Comparison of ENCODE assay signal across 22 cellular contexts in genomic region chr22:23202812-23203451, GRCh38. TPM values are rescaled to one million over a fixed set of nuclear protein-coding genes. Genes with fewer than 3 reads are reported as not detected.
DNase-seq lines count a peak whose midpoint lies in the region; ATAC-seq and TF ChIP-seq lines count a peak whose summit lies in the region.
"Had no signal": no experiment of that assay in that cellular context is flagged by ENCODE, and none has a peak within 500 bp of the region (broad histone marks: within the 10 kb centered on the region; RNA-seq: fewer than 3 reads in every experiment).

No MANE protein-coding gene starts in this region.

- no peak for TF ChIP-seq EP300 in transverse colon (IDR thresholded peaks at IDR 0.05; ENCODE audit: low read depth)

- H3K4me1 Mint-ChIP-seq in MCF 10A (ENCODE audit: insufficient read depth, unreplicated experiment) (peaks cover 41% of the 10 kb centered on the region), neural crest cell (peaks cover 46% of the 10 kb centered on the region)

- intact Hi-C loops in breast epithelium (cut with DNase I; ENCODE audit: low total_unique reads) (no loop called here), MCF 10A (cut with micrococcal nuclease) (no loop called here), ascending aorta (cut with DNase I) (no loop called here), aorta (cut with DNase I) (no loop called here), transverse colon (cut with DNase I; ENCODE audit: low total_unique reads) (no loop called here)

- BruUV-seq in MCF 10A (replicated peaks; lab: Mats Ljungman, UMichigan), result no TSS peak

- H3K4me3 Mint-ChIP-seq in MCF 10A (ENCODE audit: unreplicated experiment) (no peak overlapping the region), neural crest cell (no peak overlapping the region)
- H3K4me3 Mint-ChIP-seq: activated CD4-positive, alpha-beta memory T cell treated with anti-CD3 and anti-CD28 coated beads, Interleukin-2, amount 10 ng/mL, durations not matched to agents 7 days and 5 days; B cell; immature natural killer cell; mesothelial cell of epicardium; nephron progenitor cell had no signal

- H3K4me3 ChIP-seq in breast epithelium (no peak overlapping the region), ascending aorta (no peak overlapping the region), aorta (ENCODE audit: low read length in 2 of 2) (no peak overlapping the region), transverse colon (no peak overlapping the region)
- H3K4me3 ChIP-seq: hepatocyte had no signal

- ATAC-seq in aorta (ENCODE audit: low FRiP score), result no peak
- no peak for ATAC-seq in GM21528 (IDR thresholded peaks at IDR 0.05; ENCODE audit: low FRiP score, unreplicated experiment)
- ATAC-seq: activated CD4-positive, CD25-positive, alpha-beta regulatory T cell treated with anti-CD3 and anti-CD28 coated beads, Interleukin-2, amount 50 U/mL, for 24 hours; left ventricle myocardium superior had no signal

- in situ Hi-C loops in transverse colon (cut with MboI; ENCODE audit: low pct_ligation_motif_present in 1 of 4, low pct_unique_long_range_greater_than_20kb in 1 of 4, low sequenced_read_pairs in 3 of 4), result no loop called here

- CTCF ChIA-PET in MCF 10A (lab: Yijun Ruan, JAX), result interaction anchor here (0.7 to 1.1 kb wide), 3 partner anchors 14 to 79 kb away, joined by 3 to 5 read pairs (median 4); no protein-coding TSS in a partner anchor

- H3K27me3 Mint-ChIP-seq in MCF 10A (ENCODE audit: insufficient read depth, unreplicated experiment) (no peaks in the 10 kb centered on the region), neural crest cell (ENCODE audit: low read depth) (no peaks in the 10 kb centered on the region)
- H3K27me3 Mint-ChIP-seq: activated CD4-positive, alpha-beta memory T cell treated with anti-CD3 and anti-CD28 coated beads, Interleukin-2, amount 10 ng/mL, durations not matched to agents 7 days and 5 days; B cell had no signal

- 84 to 87% methylated on average over 4 of the region's 4 CpGs for whole genome bisulfite sequencing in aorta, 2 donors
- WGBS in transverse colon (ENCODE audit: low coverage in 1 of 2), 2 donors, result 83 to 100% methylated on average over 1 to 4 of the region's 4 CpGs

- H3K9me3 ChIP-seq in breast epithelium (no peaks in the 10 kb centered on the region), ascending aorta (no peaks in the 10 kb centered on the region), aorta (ENCODE audit: control insufficient read depth, low read length) (no peaks in the 10 kb centered on the region), transverse colon (no peaks in the 10 kb centered on the region)

- H3K27ac Mint-ChIP-seq in MCF 10A (ENCODE audit: low read depth, unreplicated experiment) (no peak overlapping the region), neural crest cell (ENCODE audit: unreplicated experiment) (peak overlapping the region; percentile 7)
- H3K27ac Mint-ChIP-seq: activated CD4-positive, alpha-beta memory T cell treated with anti-CD3 and anti-CD28 coated beads, Interleukin-2, amount 10 ng/mL, durations not matched to agents 7 days and 5 days; B cell; mesothelial cell of epicardium; nephron progenitor cell had no signal

- H3K27ac ChIP-seq in breast epithelium (peak overlapping the region; percentile 48 to 81), ascending aorta (peak overlapping the region; percentile 75 to 79), aorta (ENCODE audit: low read depth in 1 of 2, low read length in 2 of 2) (peak overlapping the region; percentile 49 to 92), transverse colon (no peak overlapping the region)
- H3K27ac ChIP-seq: hepatocyte had no signal

- H3K36me3 ChIP-seq in breast epithelium, result no peaks in the 10 kb centered on the region
- no peaks in the 10 kb centered on the region for H3K36me3 ChIP-seq in ascending aorta
- no peaks in the 10 kb centered on the region for H3K36me3 ChIP-seq in aorta (ENCODE audit: control insufficient read depth in 1 of 2, insufficient read depth in 2 of 2, low read length in 1 of 2)
- H3K36me3 ChIP-seq in transverse colon, result no peaks in the 10 kb centered on the region

- no peak for TF ChIP-seq POLR2A in breast epithelium (IDR thresholded peaks at IDR 0.05)
- TF ChIP-seq POLR2A in transverse colon (IDR thresholded peaks at IDR 0.05), result no peak

- no peak for TF ChIP-seq CTCF in breast epithelium (IDR thresholded peaks at IDR 0.05)
- TF ChIP-seq CTCF in MCF 10A (IDR thresholded peaks at IDR 0.05; ENCODE audit: unreplicated experiment), result no peak
- no peak for TF ChIP-seq CTCF in ascending aorta (IDR thresholded peaks at IDR 0.05)
- no peak for TF ChIP-seq CTCF in neural crest cell (conservative IDR thresholded peaks at IDR 0.05)
- TF ChIP-seq CTCF in transverse colon (IDR thresholded peaks at IDR 0.05), result no peak

- peaks cover 0 to 16% of the 10 kb centered on the region in 2 donors for H3K4me1 ChIP-seq in breast epithelium
- peaks cover 25 to 53% of the 10 kb centered on the region in 2 donors for H3K4me1 ChIP-seq in ascending aorta
- peaks cover 0 to 4% of the 10 kb centered on the region in 2 donors for H3K4me1 ChIP-seq in aorta (ENCODE audit: control insufficient read depth in 1 of 2, insufficient read depth in 2 of 2, low read length in 2 of 2)
- peaks cover 0 to 17% (median 3%) of the 10 kb centered on the region in 4 donors for H3K4me1 ChIP-seq in transverse colon

- peaks cover 11% of the 10 kb centered on the region for H3K36me3 Mint-ChIP-seq in MCF 10A (ENCODE audit: insufficient read depth, unreplicated experiment)
- H3K36me3 Mint-ChIP-seq in neural crest cell (ENCODE audit: low read depth), result peaks cover 2% of the 10 kb centered on the region

- H3K27me3 ChIP-seq in breast epithelium (no peaks in the 10 kb centered on the region), ascending aorta (no peaks in the 10 kb centered on the region), aorta (ENCODE audit: control insufficient read depth in 1 of 2, insufficient read depth in 2 of 2, low read length in 1 of 2) (no peaks in the 10 kb centered on the region), transverse colon (no peaks in the 10 kb centered on the region)
- H3K27me3 ChIP-seq: hepatocyte had no signal

- no peak for DNase-seq in breast epithelium (ENCODE audit: low spot score in 2 of 2)
- DNase-seq in MCF 10A (ENCODE audit: unreplicated experiment), result no peak
- DNase-seq in ascending aorta (ENCODE audit: low spot score in 2 of 2), result no peak
- DNase-seq in neural crest cell (ENCODE audit: low read depth, low spot score), result no peak
- DNase-seq in aorta, result no peak
- no peak for DNase-seq in transverse colon
- DNase-seq in activated CD8-positive, alpha-beta memory T cell treated with anti-CD3 and anti-CD28 coated beads, Interleukin-2, amount 50 U/mL, for 4 hours, result no peak
- DNase-seq: activated CD4-positive, alpha-beta memory T cell treated with anti-CD3 and anti-CD28 coated beads, Interleukin-2, amount 10 ng/mL, durations not matched to agents 7 days and 5 days; activated naive CD4-positive, alpha-beta T cell treated with Interleukin-2 at 50 U/mL for 16 hours; activated T-cell treated with anti-CD3 and anti-CD28 coated beads for 4 hours; central memory CD4-positive, alpha-beta T cell; foreskin fibroblast; GOT3; immature natural killer cell; left ventricle myocardium superior; NCI-H1436 treated with DMSO at 0.1 percent for 48 hours; nephron progenitor cell had no signal

- H3K9me3 Mint-ChIP-seq in MCF 10A (ENCODE audit: unreplicated experiment) (no peaks in the 10 kb centered on the region), neural crest cell (no peaks in the 10 kb centered on the region)
- H3K9me3 Mint-ChIP-seq: activated CD4-positive, alpha-beta memory T cell treated with anti-CD3 and anti-CD28 coated beads, Interleukin-2, amount 10 ng/mL, durations not matched to agents 7 days and 5 days; immature natural killer cell; mesothelial cell of epicardium; nephron progenitor cell had no signal

- POLR2A ChIA-PET in MCF 10A (lab: Yijun Ruan, JAX), result interaction anchor here (0.6 to 2.0 kb wide), 2 partner anchors 10 to 520 kb away, joined by 3 to 7 read pairs; no protein-coding TSS in a partner anchor

RNA-seq across cellular contexts. Expression of gene BCR, which starts 22.6 kb away (rescaled TPM):
- total RNA-seq in breast epithelium (10 to 100 TPM; 25.3 to 44.6 (median 35.1) TPM), MCF 10A (2022) (62.2 and 77.9 TPM in 2 replicates), ascending aorta (216 TPM), neural crest cell (49.5 and 54.2 TPM in 2 replicates), aorta (100 to 1,000 TPM; 113 to 120 TPM), transverse colon (100 to 1,000 TPM in 2 of 4 donors, 10 to 100 TPM in 2; 36.9 to 514 (median 91.0) TPM)
- polyA plus RNA-seq in aorta, result 10 to 100 TPM in 1 of 2 donors, 1 to 10 TPM in 1; 5.3 to 30.1 TPM

RNA-seq across cellular contexts. Expression of gene RAB36, which starts 57.7 kb away (rescaled TPM):
- total RNA-seq in breast epithelium, result 1 to 10 TPM; 1.3 to 4.8 (median 2.9) TPM
- 8.5 and 8.8 TPM in 2 replicates for total RNA-seq in MCF 10A (2022)
- 1.8 TPM for total RNA-seq in ascending aorta
- 13.5 and 14.4 TPM in 2 replicates for total RNA-seq in neural crest cell
- 1 to 10 TPM; 1.8 to 3.2 TPM for total RNA-seq in aorta
- 1 to 10 TPM; 1.0 to 2.1 TPM for polyA plus RNA-seq in aorta
- 1 to 10 TPM in 1 of 4 donors, under 1 TPM in 2, not detected in 1; 0.37 to 1.1 (median 0.82) TPM for total RNA-seq in transverse colon

Comparison
In these comparisons a context has a peak if more than half of its experiments do, and no peak if none do; other contexts are left out.
1. H3K27ac ChIP-seq: peak in breast epithelium (2 of 2), ascending aorta (2 of 2) and aorta (2 of 2); none in transverse colon (0 of 4).